In genomic region chr9:94787268-94787667, GRCh38 we compare ENCODE assay signal across 22 cellular contexts.
DNase-seq lines count a peak whose midpoint lies in the region; ATAC-seq, FAIRE-seq and TF ChIP-seq lines count a peak whose summit lies in the region.
"Had no signal": no experiment of that assay in that cellular context is flagged by ENCODE, and none has a peak within 500 bp of the region (broad histone marks: within the 10 kb centered on the region; RNA-seq: fewer than 3 reads in every experiment).

No MANE protein-coding gene starts in this region.

- TF ChIP-seq EP300 in A549 (IDR thresholded peaks at IDR 0.05): no peak

- H3K9me2 ChIP-seq in OCI-LY1 (ENCODE audit: low read depth, low read length) (no peaks in the 10 kb centered on the region), hepatocyte (replicated peaks; ENCODE audit: insufficient read depth) (no peaks in the 10 kb centered on the region)

- no peaks in the 10 kb centered on the region for H4K20me1 ChIP-seq in OCI-LY1 (ENCODE audit: insufficient read depth, low read length)
- H4K20me1 ChIP-seq in hepatocyte (ENCODE audit: insufficient read depth, poor library complexity, severe bottlenecking): no peaks in the 10 kb centered on the region

- ATAC-seq in A549: no peak
- ATAC-seq in effector memory CD8-positive, alpha-beta T cell (replicated peaks): peak; percentile 27
- ATAC-seq: PC-3 had no signal

- H3K9me3 Mint-ChIP-seq in effector memory CD8-positive, alpha-beta T cell: no peaks in the 10 kb centered on the region
- H3K9me3 Mint-ChIP-seq: CD4-positive, alpha-beta T cell had no signal

- H3K4me3 ChIP-seq in A549 (no peak overlapping the region), OCI-LY1 (ENCODE audit: low read depth, low read length, poor library complexity, severe bottlenecking) (no peak overlapping the region), hepatocyte (no peak overlapping the region)
- H3K4me3 ChIP-seq: MG63 had no signal

- no peaks in the 10 kb centered on the region for H3F3A ChIP-seq in OCI-LY1 (ENCODE audit: insufficient read depth, low read length)

- TF ChIP-seq RAD21 in A549 (conservative IDR thresholded peaks at IDR 0.05 in 1 of 2, IDR thresholded peaks at IDR 0.05 in 1 of 2): no peak

- peaks cover 13% of the 10 kb centered on the region for H3K36me3 Mint-ChIP-seq in effector memory CD8-positive, alpha-beta T cell (ENCODE audit: insufficient read depth)

- no peak overlapping the region for H3K4me3 Mint-ChIP-seq in effector memory CD8-positive, alpha-beta T cell
- H3K4me3 Mint-ChIP-seq: CD4-positive, alpha-beta T cell had no signal

- H3K27ac Mint-ChIP-seq in effector memory CD8-positive, alpha-beta T cell: peak overlapping the region in 1 of 2 donors; percentile 11
- H3K27ac Mint-ChIP-seq: CD4-positive, alpha-beta T cell had no signal

- no peaks in the 10 kb centered on the region for H3K9me3 ChIP-seq in A549
- H3K9me3 ChIP-seq in OCI-LY1 (ENCODE audit: low read length): no peaks in the 10 kb centered on the region
- no peaks in the 10 kb centered on the region for H3K9me3 ChIP-seq in hepatocyte (ENCODE audit: low read depth)
- H3K9me3 ChIP-seq: MG63 had no signal

- no peak overlapping the region for H3K4me2 ChIP-seq in A549
- H3K4me2 ChIP-seq in OCI-LY1 (ENCODE audit: low read length): peak overlapping the region; percentile 18; the same call in 1 of the 2 replicates
- H3K4me2 ChIP-seq in hepatocyte: no peak overlapping the region

- POLR2A ChIA-PET in A549 (lab: Yijun Ruan, JAX): no interaction called here

- no peak for DNase-seq in A549 (ENCODE audit: low read depth in 1 of 2, low spot score in 1 of 2)
- DNase-seq in effector memory CD8-positive, alpha-beta T cell: no peak
- no peak for DNase-seq in hepatocyte (ENCODE audit: low spot score)
- no peak for DNase-seq in DMS 273 treated with DMSO at 0.1 percent for 48 hours (lab: John Stamatoyannopoulos, UW)
- no peak for DNase-seq in AG20443 (ENCODE audit: low spot score)
- no peak for DNase-seq in AG08396 (ENCODE audit: low spot score)
- DNase-seq in CD1c-positive myeloid dendritic cell (ENCODE audit: extremely low spot score): no peak
- DNase-seq: CD4-positive, alpha-beta T cell; COR-L47; DMS79 treated with DMSO at 0.1 percent for 48 hours; H7; Kasumi-1; MG63; NCI-H1417; NCI-H1694 treated with DMSO at 0.1 percent for 48 hours; NCI-H446; NCI-H526; PC-3; RPMI8226; SHP77 treated with DMSO at 0.1 percent for 48 hours had no signal

- H3K4me1 ChIP-seq in A549 (peaks cover 46% of the 10 kb centered on the region), OCI-LY1 (ENCODE audit: insufficient read depth, low read length, severe bottlenecking) (peaks cover 65% of the 10 kb centered on the region), hepatocyte (ENCODE audit: insufficient read depth) (no peaks in the 10 kb centered on the region)

- H3K79me2 ChIP-seq in OCI-LY1 (ENCODE audit: insufficient read depth, low read length) (no peaks in the 10 kb centered on the region), hepatocyte (peaks cover 38% of the 10 kb centered on the region)

- H3K36me3 ChIP-seq in OCI-LY1 (ENCODE audit: insufficient read depth, low read length): peaks cover 10% of the 10 kb centered on the region
- no peaks in the 10 kb centered on the region for H3K36me3 ChIP-seq in hepatocyte (replicated peaks; ENCODE audit: insufficient read depth, low read depth)

- TF ChIP-seq CTCF in A549 (IDR thresholded peaks at IDR 0.05) (no peak), OCI-LY1 (IDR thresholded peaks at IDR 0.05; ENCODE audit: low read length) (no peak), hepatocyte (IDR thresholded peaks at IDR 0.05; ENCODE audit: poor library complexity) (no peak)

- TF ChIP-seq POLR2A in A549 (IDR thresholded peaks at IDR 0.05; ENCODE audit: low read length): no peak

- H3K9ac ChIP-seq in OCI-LY1 (ENCODE audit: low read length): peak overlapping the region; percentile 31; the same call in 1 of the 2 replicates

- CTCF ChIA-PET in A549 (lab: Yijun Ruan, JAX): interaction anchor here (1.4 kb wide), 1 partner anchor 9 kb away, joined by 4 read pairs; no protein-coding TSS in a partner anchor

- H2AFZ ChIP-seq in OCI-LY1 (ENCODE audit: low read length): no peak overlapping the region
- H2AFZ ChIP-seq in hepatocyte: no peak overlapping the region

- no peak for FAIRE-seq in A549 (lab: Jason Lieb, UNC)
- FAIRE-seq: A204.1 had no signal

- no peaks in the 10 kb centered on the region for H3K27me3 Mint-ChIP-seq in effector memory CD8-positive, alpha-beta T cell
- H3K27me3 Mint-ChIP-seq: CD4-positive, alpha-beta T cell had no signal

- H3K27me3 ChIP-seq in OCI-LY1 (ENCODE audit: insufficient read depth, low read length) (no peaks in the 10 kb centered on the region), hepatocyte (no peaks in the 10 kb centered on the region)
- H3K27me3 ChIP-seq: MG63 had no signal

- peaks cover 3 to 6% of the 10 kb centered on the region in 2 donors for H3K4me1 Mint-ChIP-seq in effector memory CD8-positive, alpha-beta T cell (ENCODE audit: low read depth in 2 of 2)

- WGBS in A549 (ENCODE audit: missing lambda C conversion rate): 92% methylated on average over 6 of the region's 6 CpGs
- 85% methylated on average over 6 of the region's 6 CpGs for WGBS in hepatocyte (ENCODE audit: low lambda C conversion rate, missing lambda C conversion rate)

- peak overlapping the region; percentile 86 to 91 for H3K27ac ChIP-seq in A549
- peak overlapping the region; percentile 94 for H3K27ac ChIP-seq in OCI-LY1 (ENCODE audit: low read depth, low read length, poor library complexity, severe bottlenecking)
- H3K27ac ChIP-seq in hepatocyte: peak overlapping the region; percentile 34

TF ChIP-seq in A549, 52 proteins besides CTCF, POLR2A, EP300 and RAD21:
- no peak for TF ChIP-seq ZNF302 (CRISPR knock-in tag; IDR thresholded peaks at IDR 0.05)
- no peak for TF ChIP-seq KDM1A (IDR thresholded peaks at IDR 0.05; ENCODE audit: low read depth)
- TF ChIP-seq CHD4 (IDR thresholded peaks at IDR 0.05; ENCODE audit: borderline replicate concordance): no peak
- TF ChIP-seq ELK1 (IDR thresholded peaks at IDR 0.05; ENCODE audit: low read depth, low read length): no peak
- no peak for TF ChIP-seq CHD2 (IDR thresholded peaks at IDR 0.05; ENCODE audit: low read length, partially characterized antibody)
- TF ChIP-seq, protein P1, sequence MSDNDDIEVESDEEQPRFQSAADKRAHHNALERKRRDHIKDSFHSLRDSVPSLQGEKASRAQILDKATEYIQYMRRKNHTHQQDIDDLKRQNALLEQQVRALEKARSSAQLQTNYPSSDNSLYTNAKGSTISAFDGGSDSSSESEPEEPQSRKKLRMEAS (IDR thresholded peaks at IDR 0.05): no peak
- no peak for TF ChIP-seq ZC3H11A (IDR thresholded peaks at IDR 0.05)
- no peak for TF ChIP-seq ZFP36 (IDR thresholded peaks at IDR 0.05; ENCODE audit: borderline replicate concordance, partially characterized antibody)
- TF ChIP-seq EHF (CRISPR knock-in tag; IDR thresholded peaks at IDR 0.05): no peak
- TF ChIP-seq, protein P2, sequence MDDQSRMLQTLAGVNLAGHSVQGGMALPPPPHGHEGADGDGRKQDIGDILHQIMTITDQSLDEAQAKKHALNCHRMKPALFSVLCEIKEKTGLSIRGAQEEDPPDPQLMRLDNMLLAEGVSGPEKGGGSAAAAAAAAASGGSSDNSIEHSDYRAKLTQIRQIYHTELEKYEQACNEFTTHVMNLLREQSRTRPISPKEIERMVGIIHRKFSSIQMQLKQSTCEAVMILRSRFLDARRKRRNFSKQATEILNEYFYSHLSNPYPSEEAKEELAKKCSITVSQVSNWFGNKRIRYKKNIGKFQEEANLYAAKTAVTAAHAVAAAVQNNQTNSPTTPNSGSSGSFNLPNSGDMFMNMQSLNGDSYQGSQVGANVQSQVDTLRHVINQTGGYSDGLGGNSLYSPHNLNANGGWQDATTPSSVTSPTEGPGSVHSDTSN (IDR thresholded peaks at IDR 0.05): no peak
- no peak for TF ChIP-seq NFE2L2 (conservative IDR thresholded peaks at IDR 0.05; ENCODE audit: low read length)
- no peak for TF ChIP-seq KDM5A (IDR thresholded peaks at IDR 0.05)
- TF ChIP-seq JUNB (IDR thresholded peaks at IDR 0.05): no peak
- no peak for TF ChIP-seq CBX8 (IDR thresholded peaks at IDR 0.05)

Comparison
In these comparisons a context has a peak if more than half of its experiments do, and no peak if none do; other contexts are left out.
1. H3K27ac ChIP-seq: peak in every context shown above with its lines; median percentile 94 in OCI-LY1; 88 in A549; 34 in hepatocyte.